ENCODE assay signal across 26 cellular contexts in the genomic region with DNA sequence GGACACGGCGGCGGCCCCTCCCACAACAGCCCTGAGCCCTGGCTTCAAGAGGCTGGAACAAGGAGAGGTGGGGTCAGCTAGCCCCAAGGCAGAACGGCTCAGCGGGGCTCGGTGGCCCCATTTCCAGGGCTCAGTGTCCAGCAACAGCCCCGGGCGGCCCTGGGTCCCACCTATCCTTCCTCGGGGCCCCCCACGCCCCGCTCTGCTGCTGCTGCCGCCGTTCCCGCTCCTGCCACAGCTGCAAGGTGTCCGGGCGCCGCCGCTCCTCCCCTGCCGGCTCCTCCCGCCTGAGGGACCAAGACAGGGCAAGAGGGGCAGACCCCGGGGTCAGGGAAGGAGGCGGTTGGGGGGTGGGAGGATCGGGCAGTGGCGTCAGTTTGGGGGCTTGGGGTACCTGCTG. TPM values are rescaled to one million over a fixed set of nuclear protein-coding genes. Genes with fewer than 3 reads are reported as not detected.
"Had no signal": no experiment of that assay in that cellular context is flagged by ENCODE, and none has a peak within 500 bp of the region (broad histone marks: within the 10 kb centered on the region; RNA-seq: fewer than 3 reads in every experiment).

No MANE protein-coding gene starts in this region.

- H3K27ac ChIP-seq: coronary artery, esophagus squamous epithelium, lower lobe of right lung, neural progenitor cell, prostate gland, right atrium auricular region, skin epidermis, spleen, tibial artery had no signal

- H3K27me3 Mint-ChIP-seq: stimulated activated memory B cell treated with anti-CD40 and anti-IgM and Interleukin-4, amounts not matched to agents 10 μg/mL and 1 μg/mL and 100 μg/mL, for 72 hours; type B pancreatic cell had no signal

- H3K9me3 Mint-ChIP-seq: immature natural killer cell; nephron; neural progenitor cell; stimulated activated memory B cell treated with anti-CD40 and anti-IgM and Interleukin-4, amounts not matched to agents 10 μg/mL and 1 μg/mL and 100 μg/mL, for 72 hours; type B pancreatic cell had no signal

- H3K4me2 ChIP-seq: neural progenitor cell had no signal

- H3K27me3 ChIP-seq: esophagus squamous epithelium, neural progenitor cell, right atrium auricular region, spleen, testis, tibial artery had no signal

- ATAC-seq: left ventricle myocardium superior; lower lobe of right lung; stimulated activated memory B cell treated with anti-CD40 and anti-IgM and Interleukin-4, amounts not matched to agents 10 μg/mL and 1 μg/mL and 100 μg/mL, for 72 hours; stimulated activated naive CD8-positive, alpha-beta T cell treated with anti-CD3 and anti-CD28 coated beads, Interleukin-15, Interleukin-2, amounts not matched to agents 100 U/mL and 50 U/mL, for 24 hours had no signal

- H2AFZ ChIP-seq: neural progenitor cell had no signal

- DNase-seq: dermis blood vessel endothelial cell; effector memory CD4-positive, alpha-beta T cell; erythroblast; esophagus squamous epithelium; foreskin melanocyte; glutamatergic neuron; hypothalamus; immature natural killer cell; islet precursor cell; left ventricle myocardium superior; lower lobe of right lung; stimulated activated CD4-positive, alpha-beta T cell treated with anti-CD3 and anti-CD28 coated beads, Interleukin-4, amount 100 ng/mL, for 4 hours; stimulated activated naive CD8-positive, alpha-beta T cell treated with anti-CD3 and anti-CD28 coated beads, Interleukin-15, Interleukin-2, amounts not matched to agents 100 U/mL and 50 U/mL, for 24 hours; substantia nigra; testis; tibial artery had no signal

- H3K4me3 Mint-ChIP-seq: immature natural killer cell; nephron; neural progenitor cell; stimulated activated memory B cell treated with anti-CD40 and anti-IgM and Interleukin-4, amounts not matched to agents 10 μg/mL and 1 μg/mL and 100 μg/mL, for 72 hours; type B pancreatic cell had no signal

- H3K36me3 Mint-ChIP-seq: type B pancreatic cell had no signal

- H3K4me3 ChIP-seq: coronary artery, esophagus squamous epithelium, lower lobe of right lung, neural progenitor cell, prostate gland, right atrium auricular region, skin epidermis, spleen, testis, tibial artery had no signal

- H3K27ac Mint-ChIP-seq: immature natural killer cell; nephron; stimulated activated memory B cell treated with anti-CD40 and anti-IgM and Interleukin-4, amounts not matched to agents 10 μg/mL and 1 μg/mL and 100 μg/mL, for 72 hours; type B pancreatic cell had no signal

- H3K9ac ChIP-seq: neural progenitor cell had no signal

- H3K4me1 ChIP-seq: neural progenitor cell, right atrium auricular region had no signal

- H3K36me3 ChIP-seq: neural progenitor cell had no signal

- H3K9me3 ChIP-seq: esophagus squamous epithelium, lower lobe of right lung, prostate gland, right atrium auricular region, spleen, testis, tibial artery had no signal

RNA-seq across cellular contexts. Expression of a gene that starts 3.4 kb away (rescaled TPM):
- total RNA-seq: dermis blood vessel endothelial cell, right atrium auricular region had no signal
- polyA plus RNA-seq: immature natural killer cell had no signal

RNA-seq across cellular contexts. Expression of a gene that starts 9.0 kb away (rescaled TPM):
- total RNA-seq: dermis blood vessel endothelial cell, mesenteric fat pad had no signal
